1 cellular context compared by ENCODE assay signal in genomic region chr3:31105438-31106077, GRCh38.
TF ChIP-seq lines count a peak whose summit lies in the region.

No MANE protein-coding gene starts in this region.

TF ChIP-seq in SK-N-SH, 30 proteins besides CTCF, POLR2A, EP300 and RAD21 (continued from another document):
- no peak for TF ChIP-seq USF1 (IDR thresholded peaks at IDR 0.05; ENCODE audit: borderline replicate concordance, low read depth)
- TF ChIP-seq NFIC (IDR thresholded peaks at IDR 0.05; ENCODE audit: borderline replicate concordance), result peak; percentile 89
- TF ChIP-seq YY1 (IDR thresholded peaks at IDR 0.05; ENCODE audit: low read depth), result peak; percentile 83
- no peak for TF ChIP-seq RFX5 (IDR thresholded peaks at IDR 0.05; ENCODE audit: low read length)
- no peak for TF ChIP-seq IRF3 (IDR thresholded peaks at IDR 0.05; ENCODE audit: low read depth, low read length)
- no peak; the same call in 1 of the 2 replicates for TF ChIP-seq ELF1 (IDR thresholded peaks at IDR 0.05)
- TF ChIP-seq CHD2 (IDR thresholded peaks at IDR 0.05; ENCODE audit: low read length, partially characterized antibody), result no peak
- TF ChIP-seq MAX (IDR thresholded peaks at IDR 0.05; ENCODE audit: low read depth), result peak; percentile 56; the same call in 1 of the 2 replicates
- no peak for TF ChIP-seq EZH2phosphoT487 (IDR thresholded peaks at IDR 0.05; ENCODE audit: borderline replicate concordance, low read depth)
- no peak for TF ChIP-seq MXI1 (IDR thresholded peaks at IDR 0.05; ENCODE audit: low read depth, low read length)
- peak; percentile 88 for TF ChIP-seq RXRA (IDR thresholded peaks at IDR 0.05; ENCODE audit: borderline replicate concordance, low read depth)
- TF ChIP-seq GABPA (IDR thresholded peaks at IDR 0.05; ENCODE audit: low read depth), result no peak
- TF ChIP-seq TEAD4 (IDR thresholded peaks at IDR 0.05; ENCODE audit: borderline replicate concordance, insufficient read depth), result peak; percentile 74
- no peak for TF ChIP-seq SIN3A (IDR thresholded peaks at IDR 0.05; ENCODE audit: borderline replicate concordance, low read depth, low read length)
- no peak for TF ChIP-seq FOXJ3 (CRISPR knock-in tag; IDR thresholded peaks at IDR 0.05)
- TF ChIP-seq RCOR1 (IDR thresholded peaks at IDR 0.05; ENCODE audit: low read length), result no peak
- no peak for TF ChIP-seq REST (IDR thresholded peaks at IDR 0.05; ENCODE audit: low read depth, low read length)
- peak; percentile 83 for TF ChIP-seq JUND (IDR thresholded peaks at IDR 0.05)
- TF ChIP-seq USF2 (IDR thresholded peaks at IDR 0.05; ENCODE audit: borderline replicate concordance, low read depth, low read length), result no peak
- peak; percentile 35; the same call in 1 of the 2 replicates for TF ChIP-seq POLR2AphosphoS5 (IDR thresholded peaks at IDR 0.05; ENCODE audit: low read depth, low read length)
- peak; percentile 88 for TF ChIP-seq TCF12 (IDR thresholded peaks at IDR 0.05)
- TF ChIP-seq GATA2 (CRISPR knock-in tag; IDR thresholded peaks at IDR 0.05), result no peak
- TF ChIP-seq NRF1 (IDR thresholded peaks at IDR 0.05; ENCODE audit: low read depth, low read length), result no peak
- TF ChIP-seq ZBTB33 (IDR thresholded peaks at IDR 0.05; ENCODE audit: borderline replicate concordance, low read depth), result no peak
- no peak for TF ChIP-seq FOXM1 (IDR thresholded peaks at IDR 0.05; ENCODE audit: low read depth)
